In genomic region chr11:36002796-36003195, GRCh38 we compare ENCODE assay signal across 21 cellular contexts. TPM values are rescaled to one million over a fixed set of nuclear protein-coding genes. Genes with fewer than 3 reads are reported as not detected.
DNase-seq lines count a peak whose midpoint lies in the region; ATAC-seq and TF ChIP-seq lines count a peak whose summit lies in the region.
"Had no signal": no experiment of that assay in that cellular context is flagged by ENCODE, and none has a peak within 500 bp of the region (broad histone marks: within the 10 kb centered on the region; RNA-seq: fewer than 3 reads in every experiment).

No MANE protein-coding gene starts in this region.

- ATAC-seq in GM21825 (IDR thresholded peaks at IDR 0.05; ENCODE audit: unreplicated experiment), result no peak
- ATAC-seq in HG03439 (IDR thresholded peaks at IDR 0.05; ENCODE audit: unreplicated experiment), result no peak
- ATAC-seq: CD8-positive, alpha-beta T cell; GM12878; HCT116 had no signal

- H3K4me2 ChIP-seq in mammary epithelial cell (ENCODE audit: insufficient read depth, low read depth, low read length), result no peak overlapping the region

- H3K36me3 Mint-ChIP-seq in MCF 10A (ENCODE audit: insufficient read depth, unreplicated experiment), result peaks cover 12% of the 10 kb centered on the region
- peaks cover 25% of the 10 kb centered on the region for H3K36me3 Mint-ChIP-seq in endodermal cell (ENCODE audit: low read depth)
- peaks cover 27% of the 10 kb centered on the region for H3K36me3 Mint-ChIP-seq in neural crest cell (ENCODE audit: low read depth)
- H3K36me3 Mint-ChIP-seq: CD8-positive, alpha-beta T cell had no signal

- intact Hi-C loops in MCF 10A (cut with micrococcal nuclease), result no loop called here
- intact Hi-C loops in mammary epithelial cell (cut with micrococcal nuclease), result no loop called here

- no peaks in the 10 kb centered on the region for H3K36me3 ChIP-seq in mammary epithelial cell (ENCODE audit: insufficient read depth, low read length)
- H3K36me3 ChIP-seq in endodermal cell (ENCODE audit: control insufficient read depth, insufficient read depth, low read length), result no peaks in the 10 kb centered on the region

- CTCF ChIA-PET in MCF 10A (lab: Yijun Ruan, JAX), result interaction anchor here (1.3 to 2.4 kb wide), 2 partner anchors 15 to 181 kb away, joined by 3 to 13 read pairs; no protein-coding TSS in a partner anchor
- CTCF ChIA-PET in mammary epithelial cell (lab: Charles Lee; ENCODE audit: low non-redundant PET), result interaction anchor here (0.6 kb wide), 1 partner anchor 139 kb away, joined by 3 read pairs; no protein-coding TSS in a partner anchor

- peaks cover 7% of the 10 kb centered on the region for H3K9me3 Mint-ChIP-seq in MCF 10A (ENCODE audit: unreplicated experiment)
- peaks cover 26% of the 10 kb centered on the region for H3K9me3 Mint-ChIP-seq in endodermal cell
- peaks cover 12% of the 10 kb centered on the region for H3K9me3 Mint-ChIP-seq in neural crest cell
- H3K9me3 Mint-ChIP-seq: CD8-positive, alpha-beta T cell had no signal

- H3K27me3 Mint-ChIP-seq in MCF 10A (ENCODE audit: insufficient read depth, unreplicated experiment) (no peaks in the 10 kb centered on the region), endodermal cell (ENCODE audit: insufficient read depth) (no peaks in the 10 kb centered on the region), neural crest cell (ENCODE audit: low read depth) (no peaks in the 10 kb centered on the region)

- dilution Hi-C loops in mammary epithelial cell (cut with HindIII; ENCODE audit: low sequenced_read_pairs), result no loop called here

- DNase-seq in MCF 10A (ENCODE audit: unreplicated experiment) (no peak), mammary epithelial cell (no peak), endodermal cell (no peak), neural crest cell (ENCODE audit: low read depth, low spot score) (no peak)
- no peak for DNase-seq in stimulated activated CD4-positive, alpha-beta T cell treated with anti-CD3 and anti-CD28 coated beads, Interleukin-15, amount 100 ng/mL, for 24 hours
- DNase-seq: Caco-2; CD8-positive, alpha-beta T cell; KBM-7; MM.1S; NCI-H446 treated with DMSO at 0.1 percent for 48 hours; NCI-H526; NCI-H82; SHP77 had no signal

- in situ Hi-C loops in mammary epithelial cell (cut with MboI; ENCODE audit: low sequenced_read_pairs in 2 of 2), result no loop called here

- H3K79me2 ChIP-seq in mammary epithelial cell (ENCODE audit: insufficient read depth, low read length), result peaks cover 73% of the 10 kb centered on the region

- peaks cover 19% of the 10 kb centered on the region for H3K4me1 Mint-ChIP-seq in MCF 10A (ENCODE audit: insufficient read depth, unreplicated experiment)
- H3K4me1 Mint-ChIP-seq in endodermal cell, result peaks cover 19% of the 10 kb centered on the region
- H3K4me1 Mint-ChIP-seq in neural crest cell, result peaks cover 66% of the 10 kb centered on the region
- H3K4me1 Mint-ChIP-seq: B cell had no signal

- TF ChIP-seq CTCF in MCF 10A (IDR thresholded peaks at IDR 0.05; ENCODE audit: unreplicated experiment), result no peak
- TF ChIP-seq CTCF in mammary epithelial cell (conservative IDR thresholded peaks at IDR 0.05 in 1 of 2, IDR thresholded peaks at IDR 0.05 in 1 of 2; ENCODE audit: extremely low read depth in 1 of 2, insufficient read depth in 1 of 2, low read depth in 1 of 2, low read length in 2 of 2), result no peak
- no peak for TF ChIP-seq CTCF in endodermal cell (conservative IDR thresholded peaks at IDR 0.05)
- no peak for TF ChIP-seq CTCF in neural crest cell (conservative IDR thresholded peaks at IDR 0.05)

- H2AFZ ChIP-seq in mammary epithelial cell (ENCODE audit: low read depth, low read length), result no peak overlapping the region

- H3K4me1 ChIP-seq in mammary epithelial cell (ENCODE audit: insufficient read depth, low read length) (peaks cover 8% of the 10 kb centered on the region), endodermal cell (ENCODE audit: control insufficient read depth, insufficient read depth, low read length) (peaks cover 4% of the 10 kb centered on the region)
- H3K4me1 ChIP-seq: Caco-2 had no signal

- H3K4me3 ChIP-seq in mammary epithelial cell (replicated peaks in 1 of 3; ENCODE audit: insufficient read depth in 1 of 3, low read depth in 2 of 3, low read length in 3 of 3) (no peak overlapping the region), endodermal cell (ENCODE audit: low read length) (no peak overlapping the region)
- H3K4me3 ChIP-seq: GM12878 had no signal

- H3K9me3 ChIP-seq in mammary epithelial cell (replicated peaks; ENCODE audit: insufficient read depth, low read length), result peaks cover 2% of the 10 kb centered on the region
- H3K9me3 ChIP-seq in endodermal cell (ENCODE audit: control insufficient read depth, low read length), result peaks cover 22% of the 10 kb centered on the region

- H3K27me3 ChIP-seq in mammary epithelial cell (ENCODE audit: insufficient read depth, low read length) (no peaks in the 10 kb centered on the region), endodermal cell (ENCODE audit: control insufficient read depth, insufficient read depth, low read length, poor library complexity, severe bottlenecking) (no peaks in the 10 kb centered on the region)

- H4K20me1 ChIP-seq in mammary epithelial cell (ENCODE audit: insufficient read depth, low read length), result no peaks in the 10 kb centered on the region

- POLR2A ChIA-PET in MCF 10A (lab: Yijun Ruan, JAX), result no interaction called here

- H3K9ac ChIP-seq in mammary epithelial cell (ENCODE audit: insufficient read depth, low read length), result no peak overlapping the region
- H3K9ac ChIP-seq in endodermal cell (ENCODE audit: extremely low read depth, low read length, poor library complexity, severe bottlenecking), result no peak overlapping the region

- H3K27ac ChIP-seq in mammary epithelial cell (ENCODE audit: insufficient read depth, low read depth, low read length) (no peak overlapping the region), endodermal cell (ENCODE audit: low read depth, low read length) (peak overlapping the region; percentile 92), temporal lobe (ENCODE audit: low read depth, low read length) (peak overlapping the region; percentile 22)
- H3K27ac ChIP-seq: 22Rv1, C4-2B had no signal

- WGBS in mammary epithelial cell (ENCODE audit: low coverage, missing lambda C conversion rate), result 95% methylated on average over 3 of the region's 3 CpGs
- 95 to 97% methylated on average over 3 of the region's 3 CpGs for WGBS in endodermal cell (ENCODE audit: insufficient coverage in 1 of 2, insufficient read length in 1 of 2), 2 experiments

- H3K4me3 Mint-ChIP-seq in MCF 10A (ENCODE audit: unreplicated experiment) (no peak overlapping the region), endodermal cell (no peak overlapping the region), neural crest cell (no peak overlapping the region)
- H3K4me3 Mint-ChIP-seq: B cell; CD8-positive, alpha-beta T cell had no signal

- H3K27ac Mint-ChIP-seq in MCF 10A (ENCODE audit: low read depth, unreplicated experiment) (peak overlapping the region; percentile 77), endodermal cell (no peak overlapping the region), neural crest cell (ENCODE audit: unreplicated experiment) (peak overlapping the region; percentile 99)
- H3K27ac Mint-ChIP-seq: B cell; CD8-positive, alpha-beta T cell had no signal

- BruUV-seq in MCF 10A (replicated peaks; lab: Mats Ljungman, UMichigan) (no TSS peak), mammary epithelial cell (replicated peaks; lab: Mats Ljungman, UMichigan) (no TSS peak)

RNA-seq across cellular contexts. Expression of gene LDLRAD3, which starts 58.9 kb away (rescaled TPM):
- 39.2 and 55.7 TPM in 2 replicates for total RNA-seq in MCF 10A (2022)
- 10 to 100 TPM; 15.3 to 18.4 TPM for total RNA-seq in mammary epithelial cell
- polyA plus RNA-seq in mammary epithelial cell, result 11.5 TPM
- 33.4 TPM for polyA minus RNA-seq in mammary epithelial cell
- 10 to 100 TPM; 19.2 to 30.6 TPM for total RNA-seq in endodermal cell
- polyA plus RNA-seq in endodermal cell (2013, experiment 1 of 2), result 21.6 TPM
- 22.9 TPM for polyA plus RNA-seq in endodermal cell (2013, experiment 2 of 2)
- total RNA-seq in neural crest cell, result 30.1 and 33.8 TPM in 2 replicates
- 36.4 TPM for total RNA-seq in temporal lobe
- total RNA-seq: B cell; CD8-positive, alpha-beta T cell had no signal
